18 cellular contexts compared by ENCODE assay signal in genomic region chr4:138404801-138405200, GRCh38.
DNase-seq lines count a peak whose midpoint lies in the region; ATAC-seq, FAIRE-seq and TF ChIP-seq lines count a peak whose summit lies in the region.
"Had no signal": no experiment of that assay in that cellular context is flagged by ENCODE, and none has a peak within 500 bp of the region (broad histone marks: within the 10 kb centered on the region; RNA-seq: fewer than 3 reads in every experiment).

No MANE protein-coding gene starts in this region.

- H3K79me2 ChIP-seq in HepG2 (ENCODE audit: insufficient read depth, low read length), result no peaks in the 10 kb centered on the region
- no peaks in the 10 kb centered on the region for H3K79me2 ChIP-seq in OCI-LY3 (ENCODE audit: low read length)
- no peaks in the 10 kb centered on the region for H3K79me2 ChIP-seq in keratinocyte (ENCODE audit: control insufficient read depth, insufficient read depth, low read length)

- TF ChIP-seq CTCF in HepG2 (CRISPR knock-in tag; IDR thresholded peaks at IDR 0.05) (no peak), right lobe of liver (IDR thresholded peaks at IDR 0.05) (no peak), OCI-LY3 (IDR thresholded peaks at IDR 0.05; ENCODE audit: low read depth, low read length) (no peak), keratinocyte (optimal IDR thresholded peaks at IDR 0.05 in 1 of 3, IDR thresholded peaks at IDR 0.05 in 1 of 3, conservative IDR thresholded peaks at IDR 0.05 in 1 of 3; ENCODE audit: extremely low read depth in 1 of 3, insufficient read depth in 2 of 3, low read length in 3 of 3) (no peak)

- no peaks in the 10 kb centered on the region for H3K9me1 ChIP-seq in keratinocyte (ENCODE audit: control insufficient read depth, extremely low read depth, insufficient read depth, low read length)

- BruUV-seq in HepG2 (replicated peaks; lab: Mats Ljungman, UMichigan), result no TSS peak

- in situ Hi-C loops in HepG2 (cut with HindIII; ENCODE audit: extremely low pct_ligation_motif_present, low pct_unique_long_range_greater_than_20kb), result no loop called here

- peak overlapping the region; percentile 7; the same call in 1 of the 2 replicates for H3K4me2 ChIP-seq in HepG2 (ENCODE audit: low read depth, low read length)
- H3K4me2 ChIP-seq in OCI-LY3 (ENCODE audit: low read length), result peak overlapping the region; percentile 60
- peak overlapping the region; percentile 55 for H3K4me2 ChIP-seq in keratinocyte (ENCODE audit: control insufficient read depth, extremely low read depth, insufficient read depth, low read depth, low read length)
- H3K4me2 ChIP-seq: KMS-11 had no signal

- DNase-seq in HepG2 (ENCODE audit: low spot score) (no peak), right lobe of liver (no peak), keratinocyte (ENCODE audit: low read depth, low spot score) (no peak), SIG-M5 treated with dmso at 0.1 percent for 504 hours (lab: John Stamatoyannopoulos, UW; ENCODE audit: unreplicated experiment) (no peak)
- no peak for DNase-seq in activated naive CD4-positive, alpha-beta T cell treated with Interleukin-2 at 50 U/mL for 16 hours
- DNase-seq: CD4-positive, CD25-positive, alpha-beta regulatory T cell; DMS79; H9; HFFc6; NCI-H1694 treated with DMSO at 0.1 percent for 48 hours; NCI-H446; NCI-H526; Right ventricle myocardium superior had no signal

- H3K9me3 ChIP-seq in HepG2 (ENCODE audit: low read length) (no peaks in the 10 kb centered on the region), right lobe of liver (no peaks in the 10 kb centered on the region), OCI-LY3 (ENCODE audit: insufficient read depth, low read length) (no peaks in the 10 kb centered on the region), keratinocyte (ENCODE audit: control insufficient read depth, low read depth, low read length) (no peaks in the 10 kb centered on the region)

- H3K9ac ChIP-seq in HepG2 (ENCODE audit: insufficient read depth, low read depth, low read length) (no peak overlapping the region), OCI-LY3 (ENCODE audit: low read length) (0 out of 2 replicates have a peak overlapping the region, but pooled peaks have one; percentile 2), keratinocyte (ENCODE audit: control insufficient read depth, extremely low read depth, insufficient read depth, low read length) (no peak overlapping the region)
- H3K9ac ChIP-seq: GM23248, KMS-11 had no signal

- no peak overlapping the region for H3K4me3 ChIP-seq in HepG2 (replicated peaks in 1 of 3; ENCODE audit: insufficient read depth in 1 of 3, low read depth in 2 of 3, low read length in 3 of 3)
- H3K4me3 ChIP-seq in right lobe of liver, result no peak overlapping the region
- 0 out of 2 replicates have a peak overlapping the region, but pooled peaks have one; percentile 20 for H3K4me3 ChIP-seq in OCI-LY3 (ENCODE audit: low read length)
- no peak overlapping the region for H3K4me3 ChIP-seq in keratinocyte (ENCODE audit: control insufficient read depth in 2 of 3, extremely low read depth in 1 of 3, insufficient read depth in 2 of 3, low read depth in 1 of 3, low read length in 3 of 3)
- H3K4me3 ChIP-seq: GM23248 had no signal

- H3K27me3 ChIP-seq in HepG2 (ENCODE audit: control insufficient read depth in 1 of 2, insufficient read depth in 2 of 2, low read length in 2 of 2) (no peaks in the 10 kb centered on the region; a peak in 1 of 5 replicates), right lobe of liver (no peaks in the 10 kb centered on the region), OCI-LY3 (ENCODE audit: low read depth, low read length) (no peaks in the 10 kb centered on the region), keratinocyte (ENCODE audit: control insufficient read depth, extremely low read depth, insufficient read depth, low read length) (no peaks in the 10 kb centered on the region)

- CTCF ChIA-PET in HepG2 (lab: Yijun Ruan, JAX; ENCODE audit: low intra/inter-chr PET ratio, low total read pairs), result no interaction called here

- 43% methylated on average over 1 of the region's 1 CpG for WGBS in HepG2 (ENCODE audit: low lambda C conversion rate)
- 92% methylated on average over 1 of the region's 1 CpG for WGBS in right lobe of liver (ENCODE audit: insufficient coverage, low coverage, low lambda C conversion rate, missing lambda C conversion rate)

- FAIRE-seq in HepG2 (lab: Jason Lieb, UNC), result no peak
- no peak for FAIRE-seq in keratinocyte (lab: Jason Lieb, UNC)

- no peak for ATAC-seq in HepG2
- no peak for ATAC-seq in right lobe of liver
- ATAC-seq in HG03521 (IDR thresholded peaks at IDR 0.05; ENCODE audit: unreplicated experiment), result no peak
- no peak for ATAC-seq in HG02642 (IDR thresholded peaks at IDR 0.05; ENCODE audit: poor library complexity, unreplicated experiment)

- POLR2A ChIA-PET in HepG2 (lab: Yijun Ruan, JAX), result no interaction called here

- H2AFZ ChIP-seq in HepG2 (ENCODE audit: low read length), result no peak overlapping the region
- peak overlapping the region; percentile 70; the same call in 1 of the 2 replicates for H2AFZ ChIP-seq in OCI-LY3 (ENCODE audit: low read depth, low read length)
- H2AFZ ChIP-seq in keratinocyte (ENCODE audit: control insufficient read depth, low read length), result no peak overlapping the region
- H2AFZ ChIP-seq: GM23248 had no signal

- TF ChIP-seq POLR2A in HepG2 (IDR thresholded peaks at IDR 0.05; ENCODE audit: insufficient read depth in 1 of 2, low read depth in 2 of 2, low read length in 2 of 2), result no peak
- no peak for TF ChIP-seq POLR2A in right lobe of liver (IDR thresholded peaks at IDR 0.05)

- TF ChIP-seq RAD21 in HepG2 (CRISPR knock-in tag; IDR thresholded peaks at IDR 0.05), result no peak

- H3K36me3 ChIP-seq in HepG2 (replicated peaks in 1 of 2; ENCODE audit: control insufficient read depth in 1 of 2, insufficient read depth in 2 of 2, low read length in 2 of 2) (no peaks in the 10 kb centered on the region), right lobe of liver (no peaks in the 10 kb centered on the region), OCI-LY3 (replicated peaks; ENCODE audit: low read depth, low read length) (no peaks in the 10 kb centered on the region), keratinocyte (ENCODE audit: control insufficient read depth in 2 of 2, extremely low read depth in 1 of 2, insufficient read depth in 2 of 2, low read length in 2 of 2) (no peaks in the 10 kb centered on the region)

- no peak overlapping the region for H3K27ac ChIP-seq in HepG2 (ENCODE audit: extremely low read length, insufficient read depth, low read length)
- no peak overlapping the region for H3K27ac ChIP-seq in right lobe of liver
- H3K27ac ChIP-seq in OCI-LY3 (ENCODE audit: low read length), result peak overlapping the region; percentile 12; the same call in 1 of the 2 replicates
- no peak overlapping the region for H3K27ac ChIP-seq in keratinocyte (ENCODE audit: control insufficient read depth, insufficient read depth, low read length)
- H3K27ac ChIP-seq: GM23248, KMS-11 had no signal

- dilution Hi-C loops in keratinocyte (cut with MboI; ENCODE audit: extremely low pct_ligation_motif_present, low sequenced_read_pairs), result no loop called here

- intact Hi-C loops in HepG2 (cut with micrococcal nuclease; ENCODE audit: unreplicated experiment), result no loop called here
- intact Hi-C loops in right lobe of liver (cut with DNase I), result no loop called here

- TF ChIP-seq EP300 in HepG2 (IDR thresholded peaks at IDR 0.05; ENCODE audit: low read depth in 2 of 2, low read length in 2 of 2), result no peak
- TF ChIP-seq EP300 in HepG2 (CRISPR knock-in tag; IDR thresholded peaks at IDR 0.05; ENCODE audit: borderline replicate concordance), result no peak

- H3K4me1 ChIP-seq in HepG2 (ENCODE audit: insufficient read depth, low read length) (no peaks in the 10 kb centered on the region), right lobe of liver (no peaks in the 10 kb centered on the region), OCI-LY3 (ENCODE audit: low read length) (peaks cover 23% of the 10 kb centered on the region), keratinocyte (ENCODE audit: control insufficient read depth, extremely low read depth, insufficient read depth, low read length) (peaks cover 30% of the 10 kb centered on the region)

- H4K20me1 ChIP-seq in HepG2 (ENCODE audit: insufficient read depth, low read length) (no peaks in the 10 kb centered on the region), OCI-LY3 (ENCODE audit: insufficient read depth, low read length) (no peaks in the 10 kb centered on the region), keratinocyte (ENCODE audit: control insufficient read depth, extremely low read depth, insufficient read depth, low read length) (no peaks in the 10 kb centered on the region)

TF ChIP-seq in HepG2, 621 proteins besides CTCF, POLR2A, EP300 and RAD21:
- no peak for TF ChIP-seq ATF2 (CRISPR knock-in tag; IDR thresholded peaks at IDR 0.05)
TF ChIP-seq in HepG2: peak in this region for 0.

Comparison
In these comparisons a context has a peak if more than half of its experiments do, and no peak if none do; other contexts are left out.
1. H3K4me2 ChIP-seq: peak in every context shown above with its lines; median percentile 60 in OCI-LY3; 55 in keratinocyte; 7 in HepG2.